In the genomic region with DNA sequence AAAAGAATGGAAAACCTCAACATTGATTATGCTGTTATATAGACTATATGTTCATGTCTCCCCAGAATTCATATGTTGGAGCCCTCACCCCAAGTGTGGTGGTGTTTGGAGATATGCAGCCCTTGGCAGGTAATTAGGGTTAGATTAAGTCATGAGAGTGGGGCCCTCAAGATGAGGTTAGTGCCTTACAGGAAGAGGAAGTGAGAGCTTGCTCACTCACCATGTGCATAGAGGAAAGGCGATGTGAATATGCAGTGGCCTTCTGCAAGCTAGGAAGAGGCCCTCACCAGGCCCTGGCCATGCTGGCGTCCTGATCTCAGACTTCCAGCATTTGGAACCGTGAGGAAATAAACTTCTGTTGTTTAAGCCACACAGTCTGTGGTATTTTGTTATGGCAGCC, we compare ENCODE assay signal across 1 cellular context.
TF ChIP-seq lines count a peak whose summit lies in the region.

No MANE protein-coding gene starts in this region.

TF ChIP-seq in GM12878, 131 proteins besides CTCF, POLR2A, EP300 and RAD21 (continued from another document):
- TF ChIP-seq, protein P1, sequence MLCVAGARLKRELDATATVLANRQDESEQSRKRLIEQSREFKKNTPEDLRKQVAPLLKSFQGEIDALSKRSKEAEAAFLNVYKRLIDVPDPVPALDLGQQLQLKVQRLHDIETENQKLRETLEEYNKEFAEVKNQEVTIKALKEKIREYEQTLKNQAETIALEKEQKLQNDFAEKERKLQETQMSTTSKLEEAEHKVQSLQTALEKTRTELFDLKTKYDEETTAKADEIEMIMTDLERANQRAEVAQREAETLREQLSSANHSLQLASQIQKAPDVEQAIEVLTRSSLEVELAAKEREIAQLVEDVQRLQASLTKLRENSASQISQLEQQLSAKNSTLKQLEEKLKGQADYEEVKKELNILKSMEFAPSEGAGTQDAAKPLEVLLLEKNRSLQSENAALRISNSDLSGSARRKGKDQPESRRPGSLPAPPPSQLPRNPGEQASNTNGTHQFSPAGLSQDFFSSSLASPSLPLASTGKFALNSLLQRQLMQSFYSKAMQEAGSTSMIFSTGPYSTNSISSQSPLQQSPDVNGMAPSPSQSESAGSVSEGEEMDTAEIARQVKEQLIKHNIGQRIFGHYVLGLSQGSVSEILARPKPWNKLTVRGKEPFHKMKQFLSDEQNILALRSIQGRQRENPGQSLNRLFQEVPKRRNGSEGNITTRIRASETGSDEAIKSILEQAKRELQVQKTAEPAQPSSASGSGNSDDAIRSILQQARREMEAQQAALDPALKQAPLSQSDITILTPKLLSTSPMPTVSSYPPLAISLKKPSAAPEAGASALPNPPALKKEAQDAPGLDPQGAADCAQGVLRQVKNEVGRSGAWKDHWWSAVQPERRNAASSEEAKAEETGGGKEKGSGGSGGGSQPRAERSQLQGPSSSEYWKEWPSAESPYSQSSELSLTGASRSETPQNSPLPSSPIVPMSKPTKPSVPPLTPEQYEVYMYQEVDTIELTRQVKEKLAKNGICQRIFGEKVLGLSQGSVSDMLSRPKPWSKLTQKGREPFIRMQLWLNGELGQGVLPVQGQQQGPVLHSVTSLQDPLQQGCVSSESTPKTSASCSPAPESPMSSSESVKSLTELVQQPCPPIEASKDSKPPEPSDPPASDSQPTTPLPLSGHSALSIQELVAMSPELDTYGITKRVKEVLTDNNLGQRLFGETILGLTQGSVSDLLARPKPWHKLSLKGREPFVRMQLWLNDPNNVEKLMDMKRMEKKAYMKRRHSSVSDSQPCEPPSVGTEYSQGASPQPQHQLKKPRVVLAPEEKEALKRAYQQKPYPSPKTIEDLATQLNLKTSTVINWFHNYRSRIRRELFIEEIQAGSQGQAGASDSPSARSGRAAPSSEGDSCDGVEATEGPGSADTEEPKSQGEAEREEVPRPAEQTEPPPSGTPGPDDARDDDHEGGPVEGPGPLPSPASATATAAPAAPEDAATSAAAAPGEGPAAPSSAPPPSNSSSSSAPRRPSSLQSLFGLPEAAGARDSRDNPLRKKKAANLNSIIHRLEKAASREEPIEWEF (IDR thresholded peaks at IDR 0.05; ENCODE audit: insufficient replicate concordance, low read depth, low read length) = no peak
- TF ChIP-seq, protein P2, sequence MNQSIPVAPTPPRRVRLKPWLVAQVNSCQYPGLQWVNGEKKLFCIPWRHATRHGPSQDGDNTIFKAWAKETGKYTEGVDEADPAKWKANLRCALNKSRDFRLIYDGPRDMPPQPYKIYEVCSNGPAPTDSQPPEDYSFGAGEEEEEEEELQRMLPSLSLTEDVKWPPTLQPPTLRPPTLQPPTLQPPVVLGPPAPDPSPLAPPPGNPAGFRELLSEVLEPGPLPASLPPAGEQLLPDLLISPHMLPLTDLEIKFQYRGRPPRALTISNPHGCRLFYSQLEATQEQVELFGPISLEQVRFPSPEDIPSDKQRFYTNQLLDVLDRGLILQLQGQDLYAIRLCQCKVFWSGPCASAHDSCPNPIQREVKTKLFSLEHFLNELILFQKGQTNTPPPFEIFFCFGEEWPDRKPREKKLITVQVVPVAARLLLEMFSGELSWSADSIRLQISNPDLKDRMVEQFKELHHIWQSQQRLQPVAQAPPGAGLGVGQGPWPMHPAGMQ (IDR thresholded peaks at IDR 0.05; ENCODE audit: borderline replicate concordance) = no peak
- TF ChIP-seq EZH2 (IDR thresholded peaks at IDR 0.05; ENCODE audit: borderline replicate concordance, control insufficient read depth, low read depth, low read length) (no peak), IRF4 (IDR thresholded peaks at IDR 0.05; ENCODE audit: low read depth, low read length) (peak; percentile 73; the same call in 1 of the 2 replicates), BHLHE40 (IDR thresholded peaks at IDR 0.05; ENCODE audit: borderline replicate concordance in 1 of 2, low read depth in 2 of 2, low read length in 1 of 2) (0 out of 4 replicates have a peak, but pooled peaks of 1 of the 2 experiments have one; percentile 14), IKZF2 (IDR thresholded peaks at IDR 0.05) (no peak), SREBF1 (IDR thresholded peaks at IDR 0.05; ENCODE audit: low read length) (no peak), CREM (IDR thresholded peaks at IDR 0.05; ENCODE audit: low read depth) (peak; percentile 61; the same call in 1 of the 2 replicates), CBX5 (IDR thresholded peaks at IDR 0.05; ENCODE audit: low read depth) (peak; percentile 52; the same call in 1 of the 2 replicates), ZNF24 (IDR thresholded peaks at IDR 0.05) (no peak), RUNX3 (IDR thresholded peaks at IDR 0.05; ENCODE audit: low read length) (peak; percentile 66), BMI1 (IDR thresholded peaks at IDR 0.05; ENCODE audit: borderline replicate concordance) (no peak), POU2F2 (IDR thresholded peaks at IDR 0.05; ENCODE audit: borderline replicate concordance, low read depth, low read length) (peak; percentile 79; the same call in 1 of the 3 replicates), ZNF217 (IDR thresholded peaks at IDR 0.05) (0 out of 2 replicates have a peak, but pooled peaks have one; percentile 49), BCL11A (IDR thresholded peaks at IDR 0.05; ENCODE audit: low read depth, low read length) (0 out of 2 replicates have a peak, but pooled peaks have one; percentile 45), CEBPB (IDR thresholded peaks at IDR 0.05; ENCODE audit: borderline replicate concordance in 1 of 2, low read depth in 2 of 2, low read length in 2 of 2) (no peak), SPI1 (IDR thresholded peaks at IDR 0.05; ENCODE audit: borderline replicate concordance, insufficient read depth, low read depth, low read length) (peak; percentile 92), NBN (IDR thresholded peaks at IDR 0.05) (0 out of 2 replicates have a peak, but pooled peaks have one; percentile 37)
- TF ChIP-seq, protein P3, sequence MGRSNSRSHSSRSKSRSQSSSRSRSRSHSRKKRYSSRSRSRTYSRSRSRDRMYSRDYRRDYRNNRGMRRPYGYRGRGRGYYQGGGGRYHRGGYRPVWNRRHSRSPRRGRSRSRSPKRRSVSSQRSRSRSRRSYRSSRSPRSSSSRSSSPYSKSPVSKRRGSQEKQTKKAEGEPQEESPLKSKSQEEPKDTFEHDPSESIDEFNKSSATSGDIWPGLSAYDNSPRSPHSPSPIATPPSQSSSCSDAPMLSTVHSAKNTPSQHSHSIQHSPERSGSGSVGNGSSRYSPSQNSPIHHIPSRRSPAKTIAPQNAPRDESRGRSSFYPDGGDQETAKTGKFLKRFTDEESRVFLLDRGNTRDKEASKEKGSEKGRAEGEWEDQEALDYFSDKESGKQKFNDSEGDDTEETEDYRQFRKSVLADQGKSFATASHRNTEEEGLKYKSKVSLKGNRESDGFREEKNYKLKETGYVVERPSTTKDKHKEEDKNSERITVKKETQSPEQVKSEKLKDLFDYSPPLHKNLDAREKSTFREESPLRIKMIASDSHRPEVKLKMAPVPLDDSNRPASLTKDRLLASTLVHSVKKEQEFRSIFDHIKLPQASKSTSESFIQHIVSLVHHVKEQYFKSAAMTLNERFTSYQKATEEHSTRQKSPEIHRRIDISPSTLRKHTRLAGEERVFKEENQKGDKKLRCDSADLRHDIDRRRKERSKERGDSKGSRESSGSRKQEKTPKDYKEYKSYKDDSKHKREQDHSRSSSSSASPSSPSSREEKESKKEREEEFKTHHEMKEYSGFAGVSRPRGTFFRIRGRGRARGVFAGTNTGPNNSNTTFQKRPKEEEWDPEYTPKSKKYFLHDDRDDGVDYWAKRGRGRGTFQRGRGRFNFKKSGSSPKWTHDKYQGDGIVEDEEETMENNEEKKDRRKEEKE (IDR thresholded peaks at IDR 0.05) = no peak
TF ChIP-seq in GM12878: peak in this region for 10.
